Comparison of ENCODE assay signal across 17 cellular contexts in genomic region chr11:104320091-104320490, GRCh38.
A peak's percentile ranks its signal among the peaks of the same experiment; 100 is the strongest.
DNase-seq lines count a peak whose midpoint lies in the region; ATAC-seq and TF ChIP-seq lines count a peak whose summit lies in the region.
"Had no signal": no experiment of that assay in that cellular context is flagged by ENCODE, and none has a peak within 500 bp of the region (broad histone marks: within the 10 kb centered on the region; RNA-seq: fewer than 3 reads in every experiment).

No MANE protein-coding gene starts in this region.

- TF ChIP-seq CTCF in IMR-90 (conservative IDR thresholded peaks at IDR 0.05; ENCODE audit: low read depth, low read length) (no peak), fibroblast of the aortic adventitia (IDR thresholded peaks at IDR 0.05; ENCODE audit: insufficient read depth, low read length) (no peak), lower lobe of right lung (IDR thresholded peaks at IDR 0.05) (no peak)

- no peak overlapping the region for H3K18ac ChIP-seq in IMR-90 (ENCODE audit: low read depth, low read length)

- H4K8ac ChIP-seq in IMR-90 (ENCODE audit: low read depth in 2 of 2, low read length in 2 of 2) = no peak overlapping the region

- CTCF ChIA-PET in IMR-90 (lab: Yijun Ruan, JAX) = interaction anchor here (1.5 kb wide), 1 partner anchor 12 kb away, joined by 7 read pairs; no protein-coding TSS in a partner anchor

- no peak for TF ChIP-seq POLR2A in IMR-90 (IDR thresholded peaks at IDR 0.05; ENCODE audit: low read depth, low read length)

- no peaks in the 10 kb centered on the region; the same call in 1 of the 2 replicates for H3K27me3 ChIP-seq in IMR-90 (ENCODE audit: control insufficient read depth, insufficient read depth, low read length)
- H3K27me3 ChIP-seq in lower lobe of right lung (ENCODE audit: low read depth) = no peaks in the 10 kb centered on the region

- TF ChIP-seq RAD21 in IMR-90 (IDR thresholded peaks at IDR 0.05; ENCODE audit: low read length) = no peak

- dilution Hi-C loops in IMR-90 (cut with HindIII; ENCODE audit: low sequenced_read_pairs, unreplicated experiment) = no loop called here

- no peak overlapping the region for H3K56ac ChIP-seq in IMR-90 (ENCODE audit: extremely low read depth, insufficient read depth, low read length)

- no peak overlapping the region for H4K91ac ChIP-seq in IMR-90 (ENCODE audit: insufficient read depth, low read depth, low read length)

- intact Hi-C loops in IMR-90 (cut with micrococcal nuclease) = no loop called here
- intact Hi-C loops in lower lobe of right lung (cut with DNase I) = no loop called here

- POLR2A ChIA-PET in IMR-90 (lab: Charles Lee; ENCODE audit: unreplicated experiment) = no interaction called here

- H3K36me3 ChIP-seq in IMR-90 (ENCODE audit: control insufficient read depth, insufficient read depth, low read length) (no peaks in the 10 kb centered on the region), lower lobe of right lung (no peaks in the 10 kb centered on the region)

- in situ Hi-C loops in IMR-90 (cut with MboI; ENCODE audit: low sequenced_read_pairs) = no loop called here

- no peak overlapping the region for H3K9ac ChIP-seq in IMR-90 (ENCODE audit: low read depth, low read length)

- no peak overlapping the region for H3K14ac ChIP-seq in IMR-90 (replicated peaks; ENCODE audit: low read depth, low read length)

- H3K4ac ChIP-seq in IMR-90 (ENCODE audit: low read depth, low read length) = no peak overlapping the region

- H3K27ac ChIP-seq in IMR-90 (ENCODE audit: insufficient read depth, low read length) (no peak overlapping the region), lower lobe of right lung (no peak overlapping the region)

- H4K20me1 ChIP-seq in IMR-90 (ENCODE audit: insufficient read depth, low read length) = no peaks in the 10 kb centered on the region

- H2AK5ac ChIP-seq in IMR-90 (ENCODE audit: low read depth, low read length) = no peak overlapping the region

- no peak overlapping the region for H3K4me3 ChIP-seq in IMR-90 (ENCODE audit: insufficient read depth, low read depth, low read length)
- H3K4me3 ChIP-seq in fibroblast of the aortic adventitia (ENCODE audit: low read depth, low read length) = no peak overlapping the region
- no peak overlapping the region for H3K4me3 ChIP-seq in lower lobe of right lung

- H2BK120ac ChIP-seq in IMR-90 (ENCODE audit: low read depth, low read length) = no peak overlapping the region

- no peak overlapping the region for H3K23ac ChIP-seq in IMR-90 (ENCODE audit: low read depth, low read length)

- H3K9me3 ChIP-seq in IMR-90 (ENCODE audit: control insufficient read depth, insufficient read depth, low read length) (peaks cover 3% of the 10 kb centered on the region; the same call in 1 of the 2 replicates), lower lobe of right lung (no peaks in the 10 kb centered on the region)
- H3K9me3 ChIP-seq: Caco-2 had no signal

- H3K4me1 ChIP-seq in IMR-90 (ENCODE audit: control insufficient read depth, insufficient read depth, low read length) (no peaks in the 10 kb centered on the region), lower lobe of right lung (no peaks in the 10 kb centered on the region)
- H3K4me1 ChIP-seq: Caco-2 had no signal

- no peak overlapping the region for H2AFZ ChIP-seq in IMR-90 (replicated peaks; ENCODE audit: low read length, poor library complexity)

- no peaks in the 10 kb centered on the region for H3K9me1 ChIP-seq in IMR-90 (ENCODE audit: insufficient read depth, low read length)

- DNase-seq in IMR-90 (peak; percentile 63), amniotic epithelial cell (ENCODE audit: low read depth) (peak; percentile 58), fibroblast of the aortic adventitia (ENCODE audit: low read depth) (peak; percentile 34), renal cortical epithelial cell (ENCODE audit: low read depth) (peak; percentile 56), T1000 (lab: John Stamatoyannopoulos, UW) (no peak), lower lobe of right lung (no peak), glomerular visceral epithelial cell (ENCODE audit: extremely low spot score) (no peak)
- DNase-seq: Caco-2; CD4-positive, CD25-positive, alpha-beta regulatory T cell; DMS153; H9; Kasumi-1; NCI-H1417; NCI-H187 treated with DMSO at 0.1 percent for 48 hours; OCI-M1; RPMI8226; SIG-M5 had no signal

- BruUV-seq in IMR-90 (replicated peaks; lab: Mats Ljungman, UMichigan) = no TSS peak

- no peak overlapping the region for H2AK9ac ChIP-seq in IMR-90 (replicated peaks; ENCODE audit: low read depth, low read length, poor library complexity)

- H3K4me2 ChIP-seq in IMR-90 (ENCODE audit: low read depth, low read length) = no peak overlapping the region

- ATAC-seq in IMR-90 (ENCODE audit: low read depth) = peak; percentile 96
- no peak for ATAC-seq in lower lobe of right lung

- H2BK15ac ChIP-seq in IMR-90 (ENCODE audit: low read depth, low read length) = no peak overlapping the region

- no peaks in the 10 kb centered on the region for H3K79me1 ChIP-seq in IMR-90 (ENCODE audit: low read depth in 1 of 2, low read length in 2 of 2)

- H4K5ac ChIP-seq in IMR-90 (ENCODE audit: low read depth, low read length) = no peak overlapping the region

- H2BK20ac ChIP-seq in IMR-90 (ENCODE audit: low read depth, low read length) = no peak overlapping the region

- no peak overlapping the region for H2BK5ac ChIP-seq in IMR-90 (ENCODE audit: low read depth, low read length, poor library complexity, severe bottlenecking)

TF ChIP-seq in IMR-90, 13 proteins besides CTCF, POLR2A, EP300 and RAD21:
- TF ChIP-seq MXI1 (IDR thresholded peaks at IDR 0.05; ENCODE audit: borderline replicate concordance, low read depth, low read length) = no peak
- no peak for TF ChIP-seq USF2 (IDR thresholded peaks at IDR 0.05; ENCODE audit: low read depth, low read length)
- TF ChIP-seq BHLHE40 (IDR thresholded peaks at IDR 0.05; ENCODE audit: low read depth, low read length) = no peak
TF ChIP-seq in IMR-90: peak in this region for 0.

Comparison
In these comparisons a context has a peak if more than half of its experiments do, and no peak if none do; other contexts are left out.
1. DNase-seq: peak in IMR-90 (single experiment), amniotic epithelial cell (single experiment), fibroblast of the aortic adventitia (single experiment) and renal cortical epithelial cell (single experiment); none in T1000 (single experiment), lower lobe of right lung (single experiment) and glomerular visceral epithelial cell (single experiment).